In genomic region chr19:28498404-28498976, GRCh38 we compare ENCODE assay signal across 22 cellular contexts.
"Had no signal": no experiment of that assay in that cellular context is flagged by ENCODE, and none has a peak within 500 bp of the region (broad histone marks: within the 10 kb centered on the region; RNA-seq: fewer than 3 reads in every experiment).

No MANE protein-coding gene starts in this region.

- H3K4me1 Mint-ChIP-seq: activated B cell treated with CpG ODN at 0.5 μM for 24 hours; activated T-helper 17 cell treated with anti-CD3 and anti-CD28 coated beads, Interleukin-2, amount 50 U/mL, for 72 hours had no signal

- H3K4me3 Mint-ChIP-seq: activated B cell treated with CpG ODN at 0.5 μM for 24 hours; activated CD4-positive, alpha-beta T cell treated with anti-CD3 and anti-CD28 coated beads for 36 hours; activated T-cell treated with anti-CD3 and anti-CD28 coated beads, Interleukin-2, amount 50 U/mL, for 24 hours; activated T-helper 17 cell treated with anti-CD3 and anti-CD28 coated beads, Interleukin-2, amount 50 U/mL, for 72 hours; naive B cell; neural progenitor cell had no signal

- H3K4me3 ChIP-seq: adrenal gland, ascending aorta, heart left ventricle, left lung, lung, neural progenitor cell, sigmoid colon, tibial artery had no signal

- H3K27ac Mint-ChIP-seq: activated B cell treated with CpG ODN at 0.5 μM for 24 hours; activated CD4-positive, alpha-beta T cell treated with anti-CD3 and anti-CD28 coated beads for 36 hours; activated naive CD4-positive, alpha-beta T cell treated with anti-CD3 and anti-CD28 coated beads, Interleukin-2, amount 50 U/mL, for 72 hours; activated T-cell treated with anti-CD3 and anti-CD28 coated beads, Interleukin-2, amount 50 U/mL, for 24 hours; activated T-helper 17 cell treated with anti-CD3 and anti-CD28 coated beads, Interleukin-2, amount 50 U/mL, for 72 hours; neural progenitor cell had no signal

- H3K27me3 Mint-ChIP-seq: activated B cell treated with CpG ODN at 0.5 μM for 24 hours; activated CD4-positive, alpha-beta T cell treated with anti-CD3 and anti-CD28 coated beads for 36 hours; activated T-cell treated with anti-CD3 and anti-CD28 coated beads, Interleukin-2, amount 50 U/mL, for 24 hours; activated T-helper 17 cell treated with anti-CD3 and anti-CD28 coated beads, Interleukin-2, amount 50 U/mL, for 72 hours; naive B cell had no signal

- H3K36me3 Mint-ChIP-seq: naive B cell, neural progenitor cell had no signal

- H3K9me3 Mint-ChIP-seq: activated naive CD4-positive, alpha-beta T cell treated with anti-CD3 and anti-CD28 coated beads, Interleukin-2, amount 50 U/mL, for 72 hours; activated T-cell treated with anti-CD3 and anti-CD28 coated beads, Interleukin-2, amount 50 U/mL, for 24 hours; activated T-helper 17 cell treated with anti-CD3 and anti-CD28 coated beads, Interleukin-2, amount 50 U/mL, for 72 hours; naive B cell; neural progenitor cell had no signal

- DNase-seq: activated B cell treated with CpG ODN at 0.5 μM for 24 hours; activated CD4-positive, alpha-beta T cell treated with anti-CD3 and anti-CD28 coated beads for 36 hours; activated CD4-positive, alpha-beta T cell treated with anti-CD3 and anti-CD28 coated beads, Interleukin-2, amount 50 U/mL, for 4 hours; activated CD8-positive, alpha-beta memory T cell treated with anti-CD3 and anti-CD28 coated beads for 24 hours; activated CD8-positive, alpha-beta memory T cell treated with anti-CD3 and anti-CD28 coated beads, Interleukin-2, amount 50 U/mL, for 4 hours; activated T-cell treated with anti-CD3 and anti-CD28 coated beads, Interleukin-2, amount 50 U/mL, for 24 hours; adrenal gland; heart left ventricle; left lung; naive B cell; retina; sigmoid colon; stimulated activated CD4-positive, alpha-beta T cell treated with anti-CD3 and anti-CD28 coated beads, Interleukin-4, amount 100 ng/mL, for 1 hour; stimulated activated naive CD4-positive, alpha-beta T cell treated with Interleukin-2 at 50 U/mL for 16 hours; substantia nigra; T-helper 1 cell; tibial artery had no signal

- ATAC-seq: activated CD4-positive, alpha-beta T cell treated with anti-CD3 and anti-CD28 coated beads for 36 hours; activated naive CD4-positive, alpha-beta T cell treated with anti-CD3 and anti-CD28 coated beads, Interleukin-2, amount 50 U/mL, for 72 hours; activated T-helper 17 cell treated with anti-CD3 and anti-CD28 coated beads, Interleukin-2, amount 50 U/mL, for 72 hours; left lung had no signal
